Comparison of ENCODE assay signal across 8 cellular contexts in the genomic region with DNA sequence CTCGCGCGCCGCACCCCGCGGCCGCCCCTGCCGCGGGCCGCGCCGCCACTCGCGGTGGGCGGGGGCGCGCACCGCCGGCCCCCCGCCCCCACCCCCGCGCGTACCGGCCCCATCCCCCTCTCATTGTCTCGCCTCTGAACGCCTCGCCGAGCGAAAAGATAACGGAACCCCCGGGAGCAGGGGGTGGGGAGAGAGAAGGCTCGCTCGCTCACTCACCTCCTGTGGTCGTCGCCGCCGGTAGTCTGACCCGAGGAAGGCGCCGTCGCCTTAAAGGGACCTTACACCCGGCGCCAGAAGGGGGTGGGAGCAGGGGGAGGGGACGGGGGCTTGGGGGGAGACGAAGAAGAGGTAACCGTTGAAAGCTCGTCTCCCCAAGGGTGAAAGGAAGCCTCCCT. TPM values are rescaled to one million over a fixed set of nuclear protein-coding genes. Genes with fewer than 3 reads are reported as not detected.
DNase-seq lines count a peak whose midpoint lies in the region; FAIRE-seq and TF ChIP-seq lines count a peak whose summit lies in the region.

No MANE protein-coding gene starts in this region.

- intact Hi-C loops in posterior cingulate gyrus (cut with DNase I): loop anchor here (1.0 kb wide), 2 partner anchors 14 to 52 kb away; a partner anchor contains a TSS

- H3K4me1 Mint-ChIP-seq in activated naive CD4-positive, alpha-beta T cell treated with anti-CD3 and anti-CD28 coated beads, Interleukin-2, amount 50 U/mL, for 24 hours: peaks cover 40% of the 10 kb centered on the region

- no peaks in the 10 kb centered on the region; the same call in 1 of the 2 replicates for H3K27me3 ChIP-seq in HUES48 (ENCODE audit: control insufficient read depth, insufficient read depth, low read length)
- no peaks in the 10 kb centered on the region for H3K27me3 ChIP-seq in SJSA1 (replicated peaks)
- H3K27me3 ChIP-seq in cardiac muscle cell: peaks cover 22% of the 10 kb centered on the region

- peak overlapping the region; percentile 82 for H3K4me3 Mint-ChIP-seq in activated naive CD4-positive, alpha-beta T cell treated with anti-CD3 and anti-CD28 coated beads, Interleukin-2, amount 50 U/mL, for 24 hours

- H3K4me1 ChIP-seq in HUES48 (ENCODE audit: control insufficient read depth, insufficient read depth, low read length) (peaks cover 12% of the 10 kb centered on the region), SJSA1 (replicated peaks) (peaks cover 20% of the 10 kb centered on the region), cardiac muscle cell (ENCODE audit: low read depth) (peaks cover 17% of the 10 kb centered on the region)

- peak overlapping the region; percentile 56; the same call in 1 of the 2 replicates for H3K9ac ChIP-seq in HUES48 (ENCODE audit: low read depth, low read length)

- FAIRE-seq in D721Med (lab: Jason Lieb, UNC): no peak

- no peaks in the 10 kb centered on the region for H3K9me3 Mint-ChIP-seq in activated naive CD4-positive, alpha-beta T cell treated with anti-CD3 and anti-CD28 coated beads, Interleukin-2, amount 50 U/mL, for 24 hours

- peak overlapping the region; percentile 91 for H3K27ac Mint-ChIP-seq in activated naive CD4-positive, alpha-beta T cell treated with anti-CD3 and anti-CD28 coated beads, Interleukin-2, amount 50 U/mL, for 24 hours

- H3K36me3 ChIP-seq in HUES48 (ENCODE audit: control insufficient read depth, insufficient read depth, low read length) (peaks cover 7% of the 10 kb centered on the region), SJSA1 (peaks cover 4% of the 10 kb centered on the region; the same call in 1 of the 2 replicates), cardiac muscle cell (no peaks in the 10 kb centered on the region)

- H3K27me3 Mint-ChIP-seq in activated naive CD4-positive, alpha-beta T cell treated with anti-CD3 and anti-CD28 coated beads, Interleukin-2, amount 50 U/mL, for 24 hours: peaks cover 11% of the 10 kb centered on the region

- H3K4me3 ChIP-seq in HUES48 (ENCODE audit: low read depth, low read length): peak overlapping the region; percentile 60
- peak overlapping the region; percentile 38 for H3K4me3 ChIP-seq in SJSA1
- peak overlapping the region; percentile 89 for H3K4me3 ChIP-seq in cardiac muscle cell

- no peaks in the 10 kb centered on the region for H3K36me3 Mint-ChIP-seq in activated naive CD4-positive, alpha-beta T cell treated with anti-CD3 and anti-CD28 coated beads, Interleukin-2, amount 50 U/mL, for 24 hours

- H3K9me3 ChIP-seq in HUES48 (ENCODE audit: control insufficient read depth, insufficient read depth, low read length): no peaks in the 10 kb centered on the region
- H3K9me3 ChIP-seq in SJSA1 (replicated peaks): no peaks in the 10 kb centered on the region
- no peaks in the 10 kb centered on the region for H3K9me3 ChIP-seq in cardiac muscle cell (ENCODE audit: low read depth)

- peak overlapping the region; percentile 93 for H3K27ac ChIP-seq in HUES48 (ENCODE audit: low read depth, low read length)
- H3K27ac ChIP-seq in SJSA1: peak overlapping the region; percentile 65
- peak overlapping the region; percentile 99 for H3K27ac ChIP-seq in cardiac muscle cell

- DNase-seq in Ammon's horn (ENCODE audit: low spot score) (peak; percentile 64), GM19238 (ENCODE audit: insufficient read length, low spot score) (peak; percentile 62), SJSA1 (ENCODE audit: low read depth in 1 of 2, low spot score in 2 of 2) (peak; percentile 50 to 77), cardiac muscle cell (ENCODE audit: low read depth in 1 of 2, low spot score in 1 of 2) (peak; percentile 80 to 84), posterior cingulate gyrus (peak; percentile 32 to 91 (median 53)), D721Med (ENCODE audit: insufficient read length, low spot score) (no peak)

- TF ChIP-seq CTCF in cardiac muscle cell (IDR thresholded peaks at IDR 0.05; ENCODE audit: low read depth, low read length) (no peak), D721Med (IDR thresholded peaks at IDR 0.05; ENCODE audit: insufficient read depth, missing control alignments) (no peak)

RNA-seq across cellular contexts. Expression of a gene that starts 0.4 kb away (rescaled TPM):
- total RNA-seq in SJSA1 (2014; rRNA removed; shearing (Covaris generic)): 14.5 and 34.0 TPM in 2 replicates
- 29.0 and 48.6 TPM in 2 replicates for total RNA-seq in cardiac muscle cell
- polyA plus RNA-seq in cardiac muscle cell: 30.8 and 35.1 TPM in 2 replicates

RNA-seq across cellular contexts. Expression of a gene that starts 52.3 kb away (rescaled TPM):
- total RNA-seq in SJSA1 (2014; rRNA removed; shearing (Covaris generic)): 0.26 and 1.2 TPM in 2 replicates
- total RNA-seq in cardiac muscle cell: 4.3 and 4.9 TPM in 2 replicates
- polyA plus RNA-seq in cardiac muscle cell: 1.2 and 2.0 TPM in 2 replicates

RNA-seq across cellular contexts. Expression of a gene that starts 59.6 kb away (rescaled TPM):
- 559 and 717 TPM in 2 replicates for total RNA-seq in SJSA1 (2014; rRNA removed; shearing (Covaris generic))
- 220 and 354 TPM in 2 replicates for total RNA-seq in cardiac muscle cell
- polyA plus RNA-seq in cardiac muscle cell: 71.1 and 104 TPM in 2 replicates

Comparison
In these comparisons a context has a peak if more than half of its experiments do, and no peak if none do; other contexts are left out.
1. H3K4me3 ChIP-seq: peak in every context shown above with its lines; median percentile 89 in cardiac muscle cell; 60 in HUES48; 38 in SJSA1.